Comparison of ENCODE assay signal across 2 cellular contexts in the genomic region with DNA sequence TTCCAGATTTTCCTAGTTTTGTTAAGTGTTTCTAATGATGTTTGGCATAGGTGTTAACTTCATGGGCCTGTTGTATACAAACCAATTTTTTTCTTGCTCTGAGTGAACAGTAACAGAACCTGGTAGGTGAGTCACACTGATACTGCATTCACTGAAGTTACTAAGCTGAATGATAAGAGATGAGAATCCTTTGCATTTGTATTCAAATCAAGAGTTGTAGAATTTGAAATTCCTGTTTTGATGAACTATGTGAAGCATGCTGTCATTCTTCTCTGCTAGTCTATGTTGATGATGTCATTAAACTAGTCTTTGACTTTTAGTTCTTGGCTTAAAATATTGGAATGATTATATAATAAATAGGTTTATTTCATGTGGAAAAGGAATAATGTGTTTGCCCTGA.
A peak's percentile ranks its signal among the peaks of the same experiment; 100 is the strongest.
TF ChIP-seq lines count a peak whose summit lies in the region.

No MANE protein-coding gene starts in this region.

TF ChIP-seq in GM23338, 12 proteins besides CTCF, POLR2A, EP300 and RAD21:
- no peak for TF ChIP-seq EZH2phosphoT487 (IDR thresholded peaks at IDR 0.05; ENCODE audit: unreplicated experiment)
- peak; percentile 51; the same call in 1 of the 2 replicates for TF ChIP-seq CREB1 (CRISPR knock-in tag; IDR thresholded peaks at IDR 0.05; ENCODE audit: low read depth)
TF ChIP-seq in GM23338: peak in this region for 1.

TF ChIP-seq in GM12878, 131 proteins besides CTCF, POLR2A, EP300 and RAD21:
- TF ChIP-seq NFIC (IDR thresholded peaks at IDR 0.05; ENCODE audit: low read depth, low read length), result no peak
- peak; percentile 71 for TF ChIP-seq CREB1 (IDR thresholded peaks at IDR 0.05; ENCODE audit: low read depth)
- TF ChIP-seq IKZF1 (conservative IDR thresholded peaks at IDR 0.05), result no peak
- TF ChIP-seq SREBF1 (IDR thresholded peaks at IDR 0.05; ENCODE audit: low read length), result no peak
- TF ChIP-seq, protein P1, sequence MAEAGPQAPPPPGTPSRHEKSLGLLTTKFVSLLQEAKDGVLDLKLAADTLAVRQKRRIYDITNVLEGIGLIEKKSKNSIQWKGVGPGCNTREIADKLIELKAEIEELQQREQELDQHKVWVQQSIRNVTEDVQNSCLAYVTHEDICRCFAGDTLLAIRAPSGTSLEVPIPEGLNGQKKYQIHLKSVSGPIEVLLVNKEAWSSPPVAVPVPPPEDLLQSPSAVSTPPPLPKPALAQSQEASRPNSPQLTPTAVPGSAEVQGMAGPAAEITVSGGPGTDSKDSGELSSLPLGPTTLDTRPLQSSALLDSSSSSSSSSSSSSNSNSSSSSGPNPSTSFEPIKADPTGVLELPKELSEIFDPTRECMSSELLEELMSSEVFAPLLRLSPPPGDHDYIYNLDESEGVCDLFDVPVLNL (IDR thresholded peaks at IDR 0.05; ENCODE audit: low read depth, low read length), result no peak
- TF ChIP-seq, protein P2, sequence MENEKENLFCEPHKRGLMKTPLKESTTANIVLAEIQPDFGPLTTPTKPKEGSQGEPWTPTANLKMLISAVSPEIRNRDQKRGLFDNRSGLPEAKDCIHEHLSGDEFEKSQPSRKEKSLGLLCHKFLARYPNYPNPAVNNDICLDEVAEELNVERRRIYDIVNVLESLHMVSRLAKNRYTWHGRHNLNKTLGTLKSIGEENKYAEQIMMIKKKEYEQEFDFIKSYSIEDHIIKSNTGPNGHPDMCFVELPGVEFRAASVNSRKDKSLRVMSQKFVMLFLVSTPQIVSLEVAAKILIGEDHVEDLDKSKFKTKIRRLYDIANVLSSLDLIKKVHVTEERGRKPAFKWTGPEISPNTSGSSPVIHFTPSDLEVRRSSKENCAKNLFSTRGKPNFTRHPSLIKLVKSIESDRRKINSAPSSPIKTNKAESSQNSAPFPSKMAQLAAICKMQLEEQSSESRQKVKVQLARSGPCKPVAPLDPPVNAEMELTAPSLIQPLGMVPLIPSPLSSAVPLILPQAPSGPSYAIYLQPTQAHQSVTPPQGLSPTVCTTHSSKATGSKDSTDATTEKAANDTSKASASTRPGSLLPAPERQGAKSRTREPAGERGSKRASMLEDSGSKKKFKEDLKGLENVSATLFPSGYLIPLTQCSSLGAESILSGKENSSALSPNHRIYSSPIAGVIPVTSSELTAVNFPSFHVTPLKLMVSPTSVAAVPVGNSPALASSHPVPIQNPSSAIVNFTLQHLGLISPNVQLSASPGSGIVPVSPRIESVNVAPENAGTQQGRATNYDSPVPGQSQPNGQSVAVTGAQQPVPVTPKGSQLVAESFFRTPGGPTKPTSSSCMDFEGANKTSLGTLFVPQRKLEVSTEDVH (IDR thresholded peaks at IDR 0.05; ENCODE audit: low read depth, partially characterized antibody), result no peak
- no peak for TF ChIP-seq KDM1A (IDR thresholded peaks at IDR 0.05; ENCODE audit: borderline replicate concordance)
- TF ChIP-seq YBX1 (IDR thresholded peaks at IDR 0.05), result no peak
- TF ChIP-seq, protein P3, sequence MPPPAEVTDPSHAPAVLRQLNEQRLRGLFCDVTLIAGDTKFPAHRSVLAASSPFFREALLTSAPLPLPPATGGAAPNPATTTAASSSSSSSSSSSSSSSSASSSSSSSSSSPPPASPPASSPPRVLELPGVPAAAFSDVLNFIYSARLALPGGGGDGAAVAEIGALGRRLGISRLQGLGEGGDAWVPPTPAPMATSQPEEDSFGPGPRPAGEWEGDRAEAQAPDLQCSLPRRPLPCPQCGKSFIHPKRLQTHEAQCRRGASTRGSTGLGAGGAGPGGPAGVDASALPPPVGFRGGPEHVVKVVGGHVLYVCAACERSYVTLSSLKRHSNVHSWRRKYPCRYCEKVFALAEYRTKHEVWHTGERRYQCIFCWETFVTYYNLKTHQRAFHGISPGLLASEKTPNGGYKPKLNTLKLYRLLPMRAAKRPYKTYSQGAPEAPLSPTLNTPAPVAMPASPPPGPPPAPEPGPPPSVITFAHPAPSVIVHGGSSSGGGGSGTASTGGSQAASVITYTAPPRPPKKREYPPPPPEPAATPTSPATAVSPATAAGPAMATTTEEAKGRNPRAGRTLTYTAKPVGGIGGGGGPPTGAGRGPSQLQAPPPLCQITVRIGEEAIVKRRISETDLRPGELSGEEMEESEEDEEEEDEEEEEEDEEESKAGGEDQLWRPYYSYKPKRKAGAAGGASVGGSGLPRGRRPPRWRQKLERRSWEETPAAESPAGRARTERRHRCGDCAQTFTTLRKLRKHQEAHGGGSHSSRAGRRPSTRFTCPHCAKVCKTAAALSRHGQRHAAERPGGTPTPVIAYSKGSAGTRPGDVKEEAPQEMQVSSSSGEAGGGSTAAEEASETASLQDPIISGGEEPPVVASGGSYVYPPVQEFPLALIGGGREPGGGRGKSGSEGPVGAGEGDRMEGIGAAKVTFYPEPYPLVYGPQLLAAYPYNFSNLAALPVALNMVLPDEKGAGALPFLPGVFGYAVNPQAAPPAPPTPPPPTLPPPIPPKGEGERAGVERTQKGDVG (CRISPR knock-in tag; IDR thresholded peaks at IDR 0.05), result no peak
- TF ChIP-seq, protein P4, sequence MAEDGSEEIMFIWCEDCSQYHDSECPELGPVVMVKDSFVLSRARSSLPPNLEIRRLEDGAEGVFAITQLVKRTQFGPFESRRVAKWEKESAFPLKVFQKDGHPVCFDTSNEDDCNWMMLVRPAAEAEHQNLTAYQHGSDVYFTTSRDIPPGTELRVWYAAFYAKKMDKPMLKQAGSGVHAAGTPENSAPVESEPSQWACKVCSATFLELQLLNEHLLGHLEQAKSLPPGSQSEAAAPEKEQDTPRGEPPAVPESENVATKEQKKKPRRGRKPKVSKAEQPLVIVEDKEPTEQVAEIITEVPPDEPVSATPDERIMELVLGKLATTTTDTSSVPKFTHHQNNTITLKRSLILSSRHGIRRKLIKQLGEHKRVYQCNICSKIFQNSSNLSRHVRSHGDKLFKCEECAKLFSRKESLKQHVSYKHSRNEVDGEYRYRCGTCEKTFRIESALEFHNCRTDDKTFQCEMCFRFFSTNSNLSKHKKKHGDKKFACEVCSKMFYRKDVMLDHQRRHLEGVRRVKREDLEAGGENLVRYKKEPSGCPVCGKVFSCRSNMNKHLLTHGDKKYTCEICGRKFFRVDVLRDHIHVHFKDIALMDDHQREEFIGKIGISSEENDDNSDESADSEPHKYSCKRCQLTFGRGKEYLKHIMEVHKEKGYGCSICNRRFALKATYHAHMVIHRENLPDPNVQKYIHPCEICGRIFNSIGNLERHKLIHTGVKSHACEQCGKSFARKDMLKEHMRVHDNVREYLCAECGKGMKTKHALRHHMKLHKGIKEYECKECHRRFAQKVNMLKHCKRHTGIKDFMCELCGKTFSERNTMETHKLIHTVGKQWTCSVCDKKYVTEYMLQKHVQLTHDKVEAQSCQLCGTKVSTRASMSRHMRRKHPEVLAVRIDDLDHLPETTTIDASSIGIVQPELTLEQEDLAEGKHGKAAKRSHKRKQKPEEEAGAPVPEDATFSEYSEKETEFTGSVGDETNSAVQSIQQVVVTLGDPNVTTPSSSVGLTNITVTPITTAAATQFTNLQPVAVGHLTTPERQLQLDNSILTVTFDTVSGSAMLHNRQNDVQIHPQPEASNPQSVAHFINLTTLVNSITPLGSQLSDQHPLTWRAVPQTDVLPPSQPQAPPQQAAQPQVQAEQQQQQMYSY (CRISPR knock-in tag; IDR thresholded peaks at IDR 0.05), result no peak
- TF ChIP-seq RFX5 (IDR thresholded peaks at IDR 0.05; ENCODE audit: low read depth, low read length), result no peak
- TF ChIP-seq JUNB (IDR thresholded peaks at IDR 0.05), result peak; percentile 71
- TF ChIP-seq, protein P5, sequence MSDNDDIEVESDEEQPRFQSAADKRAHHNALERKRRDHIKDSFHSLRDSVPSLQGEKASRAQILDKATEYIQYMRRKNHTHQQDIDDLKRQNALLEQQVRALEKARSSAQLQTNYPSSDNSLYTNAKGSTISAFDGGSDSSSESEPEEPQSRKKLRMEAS (IDR thresholded peaks at IDR 0.05; ENCODE audit: low read depth, low read length), result no peak
- no peak for TF ChIP-seq TAF1 (IDR thresholded peaks at IDR 0.05; ENCODE audit: borderline replicate concordance, low read depth, low read length)
- no peak for TF ChIP-seq POLR2AphosphoS2 (IDR thresholded peaks at IDR 0.05; ENCODE audit: low read depth, low read length)
- TF ChIP-seq ATF7 (IDR thresholded peaks at IDR 0.05; ENCODE audit: low read depth), result peak; percentile 64; the same call in 1 of the 2 replicates
- no peak for TF ChIP-seq NR2C2 (IDR thresholded peaks at IDR 0.05; ENCODE audit: borderline replicate concordance, control insufficient read depth, insufficient read length, low read depth)
- TF ChIP-seq PML (IDR thresholded peaks at IDR 0.05; ENCODE audit: low read length), result no peak
- TF ChIP-seq POU2F2 (IDR thresholded peaks at IDR 0.05; ENCODE audit: borderline replicate concordance, low read depth, low read length), result no peak
- TF ChIP-seq SPI1 (IDR thresholded peaks at IDR 0.05; ENCODE audit: borderline replicate concordance, insufficient read depth, low read depth, low read length), result no peak
- TF ChIP-seq KAT2A (conservative IDR thresholded peaks at IDR 0.05; ENCODE audit: control insufficient read depth, low read depth, low read length), result no peak
- no peak for TF ChIP-seq NFYA (IDR thresholded peaks at IDR 0.05; ENCODE audit: borderline replicate concordance, low read depth, low read length)
- TF ChIP-seq, protein P6, sequence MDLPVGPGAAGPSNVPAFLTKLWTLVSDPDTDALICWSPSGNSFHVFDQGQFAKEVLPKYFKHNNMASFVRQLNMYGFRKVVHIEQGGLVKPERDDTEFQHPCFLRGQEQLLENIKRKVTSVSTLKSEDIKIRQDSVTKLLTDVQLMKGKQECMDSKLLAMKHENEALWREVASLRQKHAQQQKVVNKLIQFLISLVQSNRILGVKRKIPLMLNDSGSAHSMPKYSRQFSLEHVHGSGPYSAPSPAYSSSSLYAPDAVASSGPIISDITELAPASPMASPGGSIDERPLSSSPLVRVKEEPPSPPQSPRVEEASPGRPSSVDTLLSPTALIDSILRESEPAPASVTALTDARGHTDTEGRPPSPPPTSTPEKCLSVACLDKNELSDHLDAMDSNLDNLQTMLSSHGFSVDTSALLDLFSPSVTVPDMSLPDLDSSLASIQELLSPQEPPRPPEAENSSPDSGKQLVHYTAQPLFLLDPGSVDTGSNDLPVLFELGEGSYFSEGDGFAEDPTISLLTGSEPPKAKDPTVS (IDR thresholded peaks at IDR 0.05; ENCODE audit: low read depth, low read length), result no peak
- TF ChIP-seq, protein P7, sequence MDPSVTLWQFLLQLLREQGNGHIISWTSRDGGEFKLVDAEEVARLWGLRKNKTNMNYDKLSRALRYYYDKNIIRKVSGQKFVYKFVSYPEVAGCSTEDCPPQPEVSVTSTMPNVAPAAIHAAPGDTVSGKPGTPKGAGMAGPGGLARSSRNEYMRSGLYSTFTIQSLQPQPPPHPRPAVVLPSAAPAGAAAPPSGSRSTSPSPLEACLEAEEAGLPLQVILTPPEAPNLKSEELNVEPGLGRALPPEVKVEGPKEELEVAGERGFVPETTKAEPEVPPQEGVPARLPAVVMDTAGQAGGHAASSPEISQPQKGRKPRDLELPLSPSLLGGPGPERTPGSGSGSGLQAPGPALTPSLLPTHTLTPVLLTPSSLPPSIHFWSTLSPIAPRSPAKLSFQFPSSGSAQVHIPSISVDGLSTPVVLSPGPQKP (IDR thresholded peaks at IDR 0.05; ENCODE audit: low read depth, low read length), result no peak
- no peak for TF ChIP-seq ZZZ3 (IDR thresholded peaks at IDR 0.05; ENCODE audit: control insufficient read depth, insufficient read length, low read depth)
- TF ChIP-seq ZNF274 (IDR thresholded peaks at IDR 0.05; ENCODE audit: insufficient read depth, insufficient read length), result no peak
TF ChIP-seq in GM12878: peak in this region for 3.
